ENCODE assay signal across 22 cellular contexts in the genomic region with DNA sequence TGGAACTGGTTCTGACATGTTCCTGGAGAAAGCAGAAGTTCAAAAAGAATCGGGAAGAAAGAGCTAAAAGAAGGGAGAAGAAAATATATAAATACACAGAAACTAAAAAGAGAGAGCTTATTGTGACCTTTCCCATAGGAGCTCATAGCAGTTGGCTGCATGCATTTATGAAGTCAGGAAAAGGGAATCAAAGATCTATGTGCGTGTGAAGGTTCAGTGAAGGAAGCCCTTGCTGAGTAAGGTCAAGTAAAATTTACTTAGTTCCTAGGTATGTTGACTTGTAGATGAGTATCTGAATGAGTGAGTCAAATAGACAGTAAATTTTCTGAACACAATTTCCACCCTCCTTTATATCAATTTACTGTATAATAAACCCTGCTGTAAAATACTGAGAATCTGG.
"Had no signal": no experiment of that assay in that cellular context is flagged by ENCODE, and none has a peak within 500 bp of the region (broad histone marks: within the 10 kb centered on the region; RNA-seq: fewer than 3 reads in every experiment).

No MANE protein-coding gene starts in this region.

- DNase-seq: activated CD4-positive, alpha-beta T cell treated with anti-CD3 and anti-CD28 coated beads for 48 hours; activated CD4-positive, CD25-positive, alpha-beta regulatory T cell; activated CD8-positive, alpha-beta T cell treated with anti-CD3 and anti-CD28 coated beads for 36 hours; activated naive CD4-positive, alpha-beta T cell; activated naive CD8-positive, alpha-beta T cell treated with anti-CD3 and anti-CD28 coated beads, Interleukin-2, amount 10 ng/mL, durations not matched to agents 7 days and 5 days; activated T-cell treated with anti-CD3 and anti-CD28 coated beads, Interleukin-2, amount 50 U/mL, for 1 hour; amygdala; dorsolateral prefrontal cortex; foreskin melanocyte; glutamatergic neuron; hypothalamus; islet precursor cell; left ventricle myocardium inferior; nephron progenitor cell; stimulated activated CD4-positive, alpha-beta T cell treated with anti-CD3 and anti-CD28 coated beads, Interleukin-12 subunit alpha, Interleukin-12 subunit beta, amount 100 ng/mL, for 4 hours; stimulated activated CD4-positive, alpha-beta T cell treated with anti-CD3 and anti-CD28 coated beads, Interleukin-1b, Interleukin-23, amount 100 ng/mL, for 48 hours; stimulated activated CD8-positive, alpha-beta memory T cell treated with anti-CD3 and anti-CD28 coated beads, Interleukin-4, amount 100 ng/mL, for 48 hours; stimulated activated naive CD4-positive, alpha-beta T cell; upper lobe of right lung had no signal

- H3K4me3 Mint-ChIP-seq: activated CD8-positive, alpha-beta T cell treated with anti-CD3 and anti-CD28 coated beads for 36 hours; activated naive CD8-positive, alpha-beta T cell treated with anti-CD3 and anti-CD28 coated beads, Interleukin-2, amount 10 ng/mL, durations not matched to agents 7 days and 5 days; activated T-helper 17 cell treated with anti-CD3 and anti-CD28 coated beads, Interleukin-2, amount 50 U/mL, for 72 hours; nephron progenitor cell; T-helper 2 cell treated with Interferon-gamma antibody and Interleukin-4, amounts not matched to agents 5 μg/mL and 100 μg/mL, for 36 hours had no signal

- H3K27ac Mint-ChIP-seq: activated CD8-positive, alpha-beta T cell treated with anti-CD3 and anti-CD28 coated beads for 36 hours; activated naive CD8-positive, alpha-beta T cell treated with anti-CD3 and anti-CD28 coated beads, Interleukin-2, amount 10 ng/mL, durations not matched to agents 7 days and 5 days; activated T-helper 17 cell treated with anti-CD3 and anti-CD28 coated beads, Interleukin-2, amount 50 U/mL, for 72 hours; nephron progenitor cell; progenitor cell of endocrine pancreas; T-helper 2 cell treated with Interferon-gamma antibody and Interleukin-4, amounts not matched to agents 5 μg/mL and 100 μg/mL, for 36 hours had no signal

- H3K27me3 Mint-ChIP-seq: activated CD8-positive, alpha-beta T cell treated with anti-CD3 and anti-CD28 coated beads for 36 hours; activated naive CD8-positive, alpha-beta T cell treated with anti-CD3 and anti-CD28 coated beads, Interleukin-2, amount 10 ng/mL, durations not matched to agents 7 days and 5 days; progenitor cell of endocrine pancreas had no signal

- H3K36me3 Mint-ChIP-seq: activated naive CD8-positive, alpha-beta T cell treated with anti-CD3 and anti-CD28 coated beads, Interleukin-2, amount 10 ng/mL, durations not matched to agents 7 days and 5 days had no signal

- H3K4me1 Mint-ChIP-seq: activated naive CD8-positive, alpha-beta T cell treated with anti-CD3 and anti-CD28 coated beads, Interleukin-2, amount 10 ng/mL, durations not matched to agents 7 days and 5 days; activated T-helper 17 cell treated with anti-CD3 and anti-CD28 coated beads, Interleukin-2, amount 50 U/mL, for 72 hours; nephron progenitor cell had no signal

- H3K4me3 ChIP-seq: dorsolateral prefrontal cortex, left ventricle myocardium inferior, upper lobe of right lung had no signal

- H3K9me3 Mint-ChIP-seq: activated CD8-positive, alpha-beta T cell treated with anti-CD3 and anti-CD28 coated beads for 36 hours; activated naive CD8-positive, alpha-beta T cell treated with anti-CD3 and anti-CD28 coated beads, Interleukin-2, amount 10 ng/mL, durations not matched to agents 7 days and 5 days; activated T-helper 17 cell treated with anti-CD3 and anti-CD28 coated beads, Interleukin-2, amount 50 U/mL, for 72 hours; nephron progenitor cell; T-helper 2 cell treated with Interferon-gamma antibody and Interleukin-4, amounts not matched to agents 5 μg/mL and 100 μg/mL, for 36 hours had no signal
